Comparison of ENCODE assay signal across 1 cellular context in genomic region chr9:33676746-33677505, GRCh38.
TF ChIP-seq lines count a peak whose summit lies in the region.

No MANE protein-coding gene starts in this region.

TF ChIP-seq in WTC11, 78 proteins besides CTCF, POLR2A, EP300 and RAD21 (continued from another document):
- TF ChIP-seq ARID4B (CRISPR knock-in tag; IDR thresholded peaks at IDR 0.05; ENCODE audit: borderline replicate concordance) (0 out of 2 replicates have a peak, but pooled peaks have one; percentile 38), MAX (CRISPR knock-in tag; IDR thresholded peaks at IDR 0.05) (no peak; the same call in 1 of the 2 replicates), E2F1 (CRISPR knock-in tag; IDR thresholded peaks at IDR 0.05) (no peak), ZNF425 (CRISPR knock-in tag; conservative IDR thresholded peaks at IDR 0.05) (no peak), SP1 (CRISPR knock-in tag; conservative IDR thresholded peaks at IDR 0.05) (0 out of 2 replicates have a peak, but pooled peaks have one; percentile 28), NFE2L1 (CRISPR knock-in tag; IDR thresholded peaks at IDR 0.05) (no peak), SOX15 (CRISPR knock-in tag; IDR thresholded peaks at IDR 0.05) (no peak), PREB (CRISPR knock-in tag; IDR thresholded peaks at IDR 0.05; ENCODE audit: borderline replicate concordance) (no peak), ESRRA (CRISPR knock-in tag; IDR thresholded peaks at IDR 0.05; ENCODE audit: borderline replicate concordance) (no peak), ZNF396 (CRISPR knock-in tag; IDR thresholded peaks at IDR 0.05; ENCODE audit: borderline replicate concordance) (no peak), ZNF416 (CRISPR knock-in tag; IDR thresholded peaks at IDR 0.05) (no peak), MLX (CRISPR knock-in tag; IDR thresholded peaks at IDR 0.05) (no peak), HMGA2 (CRISPR knock-in tag; IDR thresholded peaks at IDR 0.05) (no peak), SMAD4 (CRISPR knock-in tag; IDR thresholded peaks at IDR 0.05) (no peak), HMGXB4 (CRISPR knock-in tag; IDR thresholded peaks at IDR 0.05) (peak; percentile 64; the same call in 1 of the 2 replicates), STAT6 (CRISPR knock-in tag; conservative IDR thresholded peaks at IDR 0.05; ENCODE audit: low read depth) (no peak), ELF4 (CRISPR knock-in tag; IDR thresholded peaks at IDR 0.05; ENCODE audit: low read depth) (no peak), FOXP1 (CRISPR knock-in tag; IDR thresholded peaks at IDR 0.05; ENCODE audit: borderline replicate concordance) (no peak; the same call in 1 of the 2 replicates)
